In genomic region chr3:45211466-45212094, GRCh38 we compare ENCODE assay signal across 1 cellular context.
TF ChIP-seq lines count a peak whose summit lies in the region.

No MANE protein-coding gene starts in this region.

TF ChIP-seq in IMR-90, 13 proteins besides CTCF, POLR2A, EP300 and RAD21 (continued from another document):
- no peak for TF ChIP-seq FOS (IDR thresholded peaks at IDR 0.05; ENCODE audit: low read depth, low read length)
- no peak for TF ChIP-seq MAZ (IDR thresholded peaks at IDR 0.05; ENCODE audit: borderline replicate concordance, low read depth, low read length)
- no peak for TF ChIP-seq SMC3 (IDR thresholded peaks at IDR 0.05; ENCODE audit: low read depth, low read length)
- TF ChIP-seq BHLHE40 (IDR thresholded peaks at IDR 0.05; ENCODE audit: low read depth, low read length) = no peak
- TF ChIP-seq CEBPB (IDR thresholded peaks at IDR 0.05; ENCODE audit: low read depth, low read length) = no peak
- no peak for TF ChIP-seq NFE2L2 (IDR thresholded peaks at IDR 0.05; ENCODE audit: low read depth, low read length)
- no peak for TF ChIP-seq RFX5 (IDR thresholded peaks at IDR 0.05; ENCODE audit: low read depth, low read length)
- no peak for TF ChIP-seq RCOR1 (IDR thresholded peaks at IDR 0.05; ENCODE audit: insufficient replicate concordance, low read length)
- TF ChIP-seq USF2 (IDR thresholded peaks at IDR 0.05; ENCODE audit: low read depth, low read length) = no peak
- no peak for TF ChIP-seq MXI1 (IDR thresholded peaks at IDR 0.05; ENCODE audit: borderline replicate concordance, low read depth, low read length)
- no peak for TF ChIP-seq CHD1 (IDR thresholded peaks at IDR 0.05; ENCODE audit: low read depth, low read length)
